Comparison of ENCODE assay signal across 10 cellular contexts in the genomic region with DNA sequence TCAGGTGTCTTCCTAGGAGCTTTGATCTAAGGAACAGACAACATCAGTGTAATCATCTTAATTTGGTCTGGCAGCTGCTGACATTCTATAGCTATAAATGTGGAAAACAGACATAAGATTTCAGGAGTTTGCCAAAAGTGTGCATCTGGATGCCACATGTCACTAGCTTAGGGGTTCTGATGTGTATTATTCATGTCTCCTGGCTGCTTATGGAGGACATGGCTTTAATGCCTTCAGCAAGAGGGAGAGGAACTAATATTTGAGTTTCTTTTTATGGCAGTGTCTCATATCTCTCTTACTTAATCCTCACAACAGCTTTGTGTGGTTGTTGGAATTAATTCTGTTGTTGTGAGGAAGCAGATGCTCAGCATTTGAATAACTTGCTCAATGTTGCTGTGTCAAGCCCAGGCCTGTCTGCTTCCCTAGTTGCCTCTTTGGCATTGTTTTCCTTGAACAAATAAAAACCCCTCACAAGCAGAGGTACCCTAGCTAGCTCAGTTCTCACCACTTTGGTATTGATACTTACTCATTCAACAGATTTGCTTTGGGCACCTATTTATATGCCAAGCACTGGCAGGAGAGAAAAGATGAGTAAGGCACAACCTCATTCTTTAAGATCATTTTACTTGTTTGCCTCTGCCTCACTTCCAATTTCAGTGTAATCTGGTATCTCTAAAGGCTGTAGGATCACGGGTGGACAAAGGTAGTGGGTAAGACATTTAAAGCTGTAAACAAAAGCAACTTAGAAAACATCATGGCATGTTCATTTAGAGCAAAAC. TPM values are rescaled to one million over a fixed set of nuclear protein-coding genes. Genes with fewer than 3 reads are reported as not detected.
DNase-seq lines count a peak whose midpoint lies in the region; ATAC-seq and TF ChIP-seq lines count a peak whose summit lies in the region.
"Had no signal": no experiment of that assay in that cellular context is flagged by ENCODE, and none has a peak within 500 bp of the region (broad histone marks: within the 10 kb centered on the region; RNA-seq: fewer than 3 reads in every experiment).

No MANE protein-coding gene starts in this region.

- H3K27ac Mint-ChIP-seq in glutamatergic neuron (ENCODE audit: unreplicated experiment) (peak overlapping the region; percentile 42), immature natural killer cell (no peak overlapping the region)
- H3K27ac Mint-ChIP-seq in CD4-positive, alpha-beta T cell: no peak overlapping the region

- POLR2A ChIA-PET in CD4-positive, alpha-beta T cell (lab: Charles Lee): interaction anchor here (0.5 kb wide), 1 partner anchor 955 kb away, joined by 3 read pairs; no protein-coding TSS in a partner anchor

- H3K9me3 ChIP-seq in CD4-positive, alpha-beta T cell (ENCODE audit: control insufficient read depth, low read length): no peaks in the 10 kb centered on the region
- H3K9me3 ChIP-seq: upper lobe of left lung had no signal

- H3K4me3 Mint-ChIP-seq in glutamatergic neuron (ENCODE audit: unreplicated experiment) (no peak overlapping the region), immature natural killer cell (no peak overlapping the region)
- H3K4me3 Mint-ChIP-seq in CD4-positive, alpha-beta T cell: no peak overlapping the region

- ATAC-seq in GM21786 (IDR thresholded peaks at IDR 0.05; ENCODE audit: unreplicated experiment) (no peak), HG02970 (IDR thresholded peaks at IDR 0.05; ENCODE audit: low FRiP score, unreplicated experiment) (no peak)
- no peak for ATAC-seq in CD4-positive, alpha-beta T cell (ENCODE audit: poor library complexity)

- intact Hi-C loops in CD4-positive, alpha-beta T cell (cut with DNase I, micrococcal nuclease): no loop called here

- H3K4me1 Mint-ChIP-seq in glutamatergic neuron (ENCODE audit: low read depth, unreplicated experiment) (peaks cover 3% of the 10 kb centered on the region), immature natural killer cell (no peaks in the 10 kb centered on the region)
- no peaks in the 10 kb centered on the region for H3K4me1 Mint-ChIP-seq in CD4-positive, alpha-beta T cell (ENCODE audit: low read depth)

- CTCF ChIA-PET in CD4-positive, alpha-beta T cell (lab: Charles Lee): no interaction called here

- peaks cover 3% of the 10 kb centered on the region for H3K27me3 ChIP-seq in CD4-positive, alpha-beta T cell (ENCODE audit: control insufficient read depth, insufficient read depth, low read length)
- H3K27me3 ChIP-seq: upper lobe of left lung had no signal

- no peak overlapping the region for H3K27ac ChIP-seq in CD4-positive, alpha-beta T cell (ENCODE audit: low read depth, low read length)
- H3K27ac ChIP-seq: upper lobe of left lung had no signal

- H3K9me3 Mint-ChIP-seq in glutamatergic neuron (ENCODE audit: unreplicated experiment) (no peaks in the 10 kb centered on the region), immature natural killer cell (no peaks in the 10 kb centered on the region)
- no peaks in the 10 kb centered on the region for H3K9me3 Mint-ChIP-seq in CD4-positive, alpha-beta T cell

- peaks cover 2% of the 10 kb centered on the region for H3K27me3 Mint-ChIP-seq in glutamatergic neuron (ENCODE audit: unreplicated experiment)
- no peaks in the 10 kb centered on the region for H3K27me3 Mint-ChIP-seq in CD4-positive, alpha-beta T cell
- H3K27me3 Mint-ChIP-seq in immature natural killer cell (ENCODE audit: low read depth in 3 of 3): peaks cover 0 to 6% (median 2%) of the 10 kb centered on the region in 3 donors

- no peak for TF ChIP-seq CTCF in glutamatergic neuron (IDR thresholded peaks at IDR 0.05; ENCODE audit: partially characterized antibody, unreplicated experiment)
- TF ChIP-seq CTCF in CD4-positive, alpha-beta T cell (IDR thresholded peaks at IDR 0.05): no peak

- H3K36me3 Mint-ChIP-seq in glutamatergic neuron (ENCODE audit: unreplicated experiment) (no peaks in the 10 kb centered on the region), immature natural killer cell (no peaks in the 10 kb centered on the region)
- no peaks in the 10 kb centered on the region for H3K36me3 Mint-ChIP-seq in CD4-positive, alpha-beta T cell (ENCODE audit: low read depth)

- DNase-seq in DMS 273 (lab: John Stamatoyannopoulos, UW; ENCODE audit: unreplicated experiment): peak; percentile 80
- peak; percentile 33 for DNase-seq in NCI-H128 (lab: John Stamatoyannopoulos, UW; ENCODE audit: unreplicated experiment)
- DNase-seq in SHP77 (lab: John Stamatoyannopoulos, UW): peak; percentile 19 to 31
- DNase-seq in glutamatergic neuron: no peak
- no peak for DNase-seq in CD4-positive, alpha-beta T cell
- no peak for DNase-seq in immature natural killer cell
- DNase-seq: activated T-cell treated with anti-CD3 and anti-CD28 coated beads for 4 hours, upper lobe of left lung had no signal

RNA-seq across cellular contexts. Expression of a gene that starts 39.8 kb away (rescaled TPM):
- total RNA-seq in glutamatergic neuron (ENCODE audit: unreplicated experiment): 3.7 TPM
- total RNA-seq in CD4-positive, alpha-beta T cell: 10 to 100 TPM; 13.5 to 14.3 TPM
- 10 to 100 TPM in 1 of 3 donors, 1 to 10 TPM in 2; 5.4 to 15.7 (median 9.5) TPM for polyA plus RNA-seq in immature natural killer cell

RNA-seq across cellular contexts. Expression of a gene that starts 48.2 kb away (rescaled TPM):
- 81.1 TPM for total RNA-seq in glutamatergic neuron (ENCODE audit: unreplicated experiment)
- total RNA-seq in CD4-positive, alpha-beta T cell: 10 to 100 TPM; 24.6 to 27.2 TPM
- 10 to 100 TPM; 30.4 to 53.7 (median 51.0) TPM for polyA plus RNA-seq in immature natural killer cell

Comparison
In these comparisons a context has a peak if more than half of its experiments do, and no peak if none do; other contexts are left out.
1. DNase-seq: peak in DMS 273 (single experiment), NCI-H128 (single experiment) and SHP77 (2 of 2); none in glutamatergic neuron (single experiment), CD4-positive, alpha-beta T cell (0 of 10) and immature natural killer cell (0 of 3).